ENCODE assay signal across 18 cellular contexts in the genomic region with DNA sequence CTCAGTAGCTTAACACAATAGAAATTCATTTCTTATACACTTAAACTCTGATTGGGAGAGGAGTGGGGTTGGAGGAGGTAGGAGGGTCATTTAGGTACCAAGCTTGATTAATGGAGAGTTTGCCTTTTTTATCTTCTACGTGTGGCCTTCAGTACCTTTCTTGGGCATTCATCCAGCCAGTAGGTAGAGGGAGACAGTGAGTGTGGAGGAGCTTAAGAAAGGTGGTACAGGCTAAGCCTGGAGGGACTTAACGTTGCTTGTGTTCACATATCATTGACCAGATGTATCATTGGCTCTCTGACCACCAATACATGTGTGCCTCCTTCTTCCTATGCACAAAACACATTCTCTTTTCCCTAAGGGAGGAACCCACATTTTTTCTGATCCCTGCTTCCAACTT.
"Had no signal": no experiment of that assay in that cellular context is flagged by ENCODE, and none has a peak within 500 bp of the region (broad histone marks: within the 10 kb centered on the region; RNA-seq: fewer than 3 reads in every experiment).

No MANE protein-coding gene starts in this region.

- H3K36me3 ChIP-seq: ascending aorta, lower lobe of right lung, neutrophil, spleen, thoracic aorta, upper lobe of right lung had no signal

- H3K4me3 ChIP-seq: ascending aorta, coronary artery, lower lobe of right lung, spleen, thoracic aorta, upper lobe of right lung had no signal

- H3K9me3 ChIP-seq: ascending aorta, lower lobe of right lung, neutrophil, spleen, thoracic aorta, upper lobe of right lung had no signal

- H3K4me1 ChIP-seq: ascending aorta, upper lobe of right lung had no signal

- H3K27ac ChIP-seq: ascending aorta, coronary artery, lower lobe of right lung, neutrophil, spleen, thoracic aorta, upper lobe of right lung had no signal

- FAIRE-seq: endometrium, frontal cortex, keratinocyte had no signal

- H3K27me3 ChIP-seq: ascending aorta had no signal

- DNase-seq: activated CD8-positive, alpha-beta memory T cell treated with anti-CD3 and anti-CD28 coated beads for 24 hours; activated CD8-positive, alpha-beta memory T cell treated with anti-CD3 and anti-CD28 coated beads, Interleukin-2, amount 50 U/mL, for 48 hours; activated effector memory CD4-positive, alpha-beta T cell treated with Interleukin-2 at 50 U/mL for 16 hours; activated naive CD4-positive, alpha-beta T cell treated with anti-CD3 and anti-CD28 coated beads, Interleukin-2, amount 50 U/mL, for 16 hours; activated T-cell treated with anti-CD3 and anti-CD28 coated beads, Interleukin-2, amount 50 U/mL, for 48 hours; hypothalamus; lower lobe of right lung; natural killer cell; spleen; stimulated activated naive B cell treated with anti-CD40 and anti-IgM and Interleukin-4, amounts not matched to agents 10 μg/mL and 1 μg/mL and 100 μg/mL, for 72 hours; upper lobe of right lung had no signal
